In the genomic region with DNA sequence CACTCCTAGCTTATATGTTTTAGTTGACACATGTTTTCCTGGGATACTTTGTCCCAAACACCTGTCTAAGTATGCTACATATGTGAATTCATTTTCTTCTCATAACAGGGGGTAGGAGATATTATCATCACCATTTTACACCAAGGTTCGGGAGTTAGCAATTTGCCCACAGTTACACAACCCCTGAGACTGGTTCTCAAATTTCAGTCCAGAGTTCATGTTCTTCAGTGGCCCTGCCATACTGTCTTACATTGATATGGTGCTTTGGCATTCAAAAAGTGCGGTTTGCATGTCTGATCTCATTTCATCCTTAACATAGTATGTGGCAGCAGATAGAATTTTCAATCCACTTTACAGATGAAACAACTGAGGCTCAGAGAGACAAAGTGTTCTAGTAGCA, we compare ENCODE assay signal across 19 cellular contexts. TPM values are rescaled to one million over a fixed set of nuclear protein-coding genes. Genes with fewer than 3 reads are reported as not detected.
DNase-seq lines count a peak whose midpoint lies in the region; ATAC-seq and TF ChIP-seq lines count a peak whose summit lies in the region.
"Had no signal": no experiment of that assay in that cellular context is flagged by ENCODE, and none has a peak within 500 bp of the region (broad histone marks: within the 10 kb centered on the region; RNA-seq: fewer than 3 reads in every experiment).

No MANE protein-coding gene starts in this region.

- no peaks in the 10 kb centered on the region for H3K36me3 ChIP-seq in adipocyte (ENCODE audit: control insufficient read depth, insufficient read depth, low read length, severe bottlenecking)
- H3K36me3 ChIP-seq: BLaER1 had no signal

- no peaks in the 10 kb centered on the region for H3K9me3 ChIP-seq in adipocyte (ENCODE audit: control insufficient read depth, low read length)
- H3K9me3 ChIP-seq: BLaER1 had no signal

- H3K4me3 Mint-ChIP-seq in stimulated activated effector memory CD8-positive, alpha-beta T cell treated with anti-CD3 and anti-CD28 coated beads, Interleukin-12 subunit alpha, Interleukin-12 subunit beta, amount 100 ng/mL, for 72 hours = no peak overlapping the region
- no peak overlapping the region for H3K4me3 Mint-ChIP-seq in WTC11
- H3K4me3 Mint-ChIP-seq: CD14-positive monocyte; CD4-positive, alpha-beta memory T cell had no signal

- H3K4me1 ChIP-seq in adipocyte (ENCODE audit: control insufficient read depth, insufficient read depth, low read length) = peaks cover 8% of the 10 kb centered on the region
- H3K4me1 ChIP-seq: BLaER1 had no signal

- POLR2A ChIA-PET in WTC11 (lab: Charles Lee) = no interaction called here

- peak; percentile 37 for ATAC-seq in left lobe of liver
- ATAC-seq in GM18870 (IDR thresholded peaks at IDR 0.05; ENCODE audit: unreplicated experiment) = no peak
- no peak for ATAC-seq in stimulated activated effector memory CD8-positive, alpha-beta T cell treated with anti-CD3 and anti-CD28 coated beads, Interleukin-12 subunit alpha, Interleukin-12 subunit beta, amount 100 ng/mL, for 72 hours
- ATAC-seq in WTC11 = no peak
- ATAC-seq: GM12878 had no signal

- H3K27ac Mint-ChIP-seq in stimulated activated effector memory CD8-positive, alpha-beta T cell treated with anti-CD3 and anti-CD28 coated beads, Interleukin-12 subunit alpha, Interleukin-12 subunit beta, amount 100 ng/mL, for 72 hours = no peak overlapping the region
- H3K27ac Mint-ChIP-seq in WTC11 = no peak overlapping the region
- H3K27ac Mint-ChIP-seq: CD14-positive monocyte; CD4-positive, alpha-beta memory T cell had no signal

- DNase-seq in NCI-H82 (lab: John Stamatoyannopoulos, UW) (peak; percentile 40), NCI-H82 treated with DMSO at 0.1 percent for 48 hours (lab: John Stamatoyannopoulos, UW; ENCODE audit: unreplicated experiment) (no peak), adipocyte (ENCODE audit: low read depth) (peak; percentile 32), left lobe of liver (ENCODE audit: low spot score) (no peak), WTC11 (ENCODE audit: low spot score) (no peak)
- no peak for DNase-seq in stimulated activated effector memory CD8-positive, alpha-beta T cell treated with anti-CD3 and anti-CD28 coated beads, Interleukin-12 subunit alpha, Interleukin-12 subunit beta, amount 100 ng/mL, for 72 hours (ENCODE audit: low spot score in 2 of 2)
- DNase-seq: 8988T; CD4-positive, alpha-beta memory T cell; DMS53; DND-41; EL; GM23248; HCEC 1CT; IMR-90 had no signal

- no peak overlapping the region for H3K9ac ChIP-seq in adipocyte (ENCODE audit: low read length)
- H3K9ac ChIP-seq: BLaER1, GM23248 had no signal

- no peaks in the 10 kb centered on the region for H3K4me1 Mint-ChIP-seq in stimulated activated effector memory CD8-positive, alpha-beta T cell treated with anti-CD3 and anti-CD28 coated beads, Interleukin-12 subunit alpha, Interleukin-12 subunit beta, amount 100 ng/mL, for 72 hours
- peaks cover 59% of the 10 kb centered on the region for H3K4me1 Mint-ChIP-seq in WTC11
- H3K4me1 Mint-ChIP-seq: CD14-positive monocyte; CD4-positive, alpha-beta memory T cell had no signal

- H3K9me3 Mint-ChIP-seq in stimulated activated effector memory CD8-positive, alpha-beta T cell treated with anti-CD3 and anti-CD28 coated beads, Interleukin-12 subunit alpha, Interleukin-12 subunit beta, amount 100 ng/mL, for 72 hours = peaks cover 6% of the 10 kb centered on the region
- H3K9me3 Mint-ChIP-seq in WTC11 = no peaks in the 10 kb centered on the region
- H3K9me3 Mint-ChIP-seq: CD14-positive monocyte had no signal

- H3K36me3 Mint-ChIP-seq in stimulated activated effector memory CD8-positive, alpha-beta T cell treated with anti-CD3 and anti-CD28 coated beads, Interleukin-12 subunit alpha, Interleukin-12 subunit beta, amount 100 ng/mL, for 72 hours = no peaks in the 10 kb centered on the region
- H3K36me3 Mint-ChIP-seq in WTC11 = no peaks in the 10 kb centered on the region
- H3K36me3 Mint-ChIP-seq: CD14-positive monocyte; CD4-positive, alpha-beta memory T cell had no signal

- TF ChIP-seq CTCF in WTC11 (IDR thresholded peaks at IDR 0.05) = no peak

- CTCF ChIA-PET in WTC11 (lab: Charles Lee) = no interaction called here

- H3K4me3 ChIP-seq in adipocyte (ENCODE audit: low read length) = no peak overlapping the region
- H3K4me3 ChIP-seq: BLaER1, GM12878, GM23248 had no signal

- H3K27me3 ChIP-seq in adipocyte (replicated peaks; ENCODE audit: control insufficient read depth, insufficient read depth, low read length) = no peaks in the 10 kb centered on the region
- H3K27me3 ChIP-seq: BLaER1 had no signal

- H3K27me3 Mint-ChIP-seq in WTC11 (ENCODE audit: low read depth) = no peaks in the 10 kb centered on the region
- H3K27me3 Mint-ChIP-seq: CD4-positive, alpha-beta memory T cell had no signal

TF ChIP-seq in WTC11, 78 proteins besides CTCF, POLR2A, EP300 and RAD21:
- TF ChIP-seq IRF2 (CRISPR knock-in tag; IDR thresholded peaks at IDR 0.05; ENCODE audit: borderline replicate concordance, low read depth) (no peak), RELA (CRISPR knock-in tag; IDR thresholded peaks at IDR 0.05; ENCODE audit: borderline replicate concordance) (no peak), FOXK1 (CRISPR knock-in tag; IDR thresholded peaks at IDR 0.05) (no peak), GABPB1 (CRISPR knock-in tag; IDR thresholded peaks at IDR 0.05) (no peak), PRRX2 (CRISPR knock-in tag; IDR thresholded peaks at IDR 0.05) (no peak), SP1 (CRISPR knock-in tag; conservative IDR thresholded peaks at IDR 0.05) (no peak), ATF1 (CRISPR knock-in tag; IDR thresholded peaks at IDR 0.05) (no peak)
- TF ChIP-seq, protein P1, sequence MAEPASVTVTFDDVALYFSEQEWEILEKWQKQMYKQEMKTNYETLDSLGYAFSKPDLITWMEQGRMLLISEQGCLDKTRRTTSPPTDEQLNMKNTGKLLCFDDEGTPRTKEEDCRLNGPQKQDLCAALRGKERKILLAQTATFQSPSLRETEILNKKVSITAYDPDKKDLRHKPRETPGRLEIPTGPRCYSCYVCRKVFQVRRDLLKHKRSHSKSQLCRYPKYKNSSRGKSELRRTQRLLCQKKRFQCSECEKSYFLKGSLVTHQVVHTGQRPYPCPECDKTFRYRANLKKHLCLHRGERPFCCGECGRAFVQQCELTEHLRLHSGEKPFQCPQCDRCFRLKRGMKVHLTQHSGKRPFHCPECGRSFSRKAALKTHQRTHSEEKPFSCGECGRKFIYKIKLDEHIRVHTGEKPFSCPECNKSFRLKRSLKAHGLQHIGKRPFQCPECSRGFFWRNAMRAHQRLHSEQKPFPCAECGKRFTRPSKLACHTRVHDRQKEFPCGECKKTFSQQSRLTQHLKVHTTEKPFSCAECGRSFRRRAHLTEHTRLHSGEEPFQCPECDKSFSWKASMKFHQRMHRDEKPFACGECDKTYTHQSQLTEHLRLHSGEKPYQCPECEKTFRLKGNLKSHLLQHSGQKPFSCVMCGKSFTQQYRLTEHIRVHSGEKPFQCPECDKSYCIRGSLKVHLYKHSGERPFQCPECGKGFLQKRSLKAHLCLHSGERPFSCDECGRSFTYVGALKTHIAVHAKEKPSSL (CRISPR knock-in tag; conservative IDR thresholded peaks at IDR 0.05) = no peak

RNA-seq across cellular contexts. Expression of a gene that starts 38.4 kb away (rescaled TPM):
- total RNA-seq in left lobe of liver = 0.20 TPM
- total RNA-seq in WTC11 (2021) = 11.7 to 12.4 TPM (median 12.0 TPM) in 3 replicates
- total RNA-seq: CD4-positive, alpha-beta memory T cell; G401 had no signal

Comparison
In these comparisons a context has a peak if more than half of its experiments do, and no peak if none do; other contexts are left out.
1. DNase-seq: peak in NCI-H82 (single experiment) and adipocyte (single experiment); none in NCI-H82 treated with DMSO at 0.1 percent for 48 hours (single experiment), left lobe of liver (single experiment), stimulated activated effector memory CD8-positive, alpha-beta T cell treated with anti-CD3 and anti-CD28 coated beads, Interleukin-12 subunit alpha, Interleukin-12 subunit beta, amount 100 ng/mL, for 72 hours (0 of 2) and WTC11 (single experiment).
2. RNA of a gene that starts 38.4 kb away (total RNA-seq): 11.7 to 12.4 TPM in WTC11; 0.20 TPM in left lobe of liver (single experiment); every median in the first group is over 10 times any median in the second.